In the genomic region with DNA sequence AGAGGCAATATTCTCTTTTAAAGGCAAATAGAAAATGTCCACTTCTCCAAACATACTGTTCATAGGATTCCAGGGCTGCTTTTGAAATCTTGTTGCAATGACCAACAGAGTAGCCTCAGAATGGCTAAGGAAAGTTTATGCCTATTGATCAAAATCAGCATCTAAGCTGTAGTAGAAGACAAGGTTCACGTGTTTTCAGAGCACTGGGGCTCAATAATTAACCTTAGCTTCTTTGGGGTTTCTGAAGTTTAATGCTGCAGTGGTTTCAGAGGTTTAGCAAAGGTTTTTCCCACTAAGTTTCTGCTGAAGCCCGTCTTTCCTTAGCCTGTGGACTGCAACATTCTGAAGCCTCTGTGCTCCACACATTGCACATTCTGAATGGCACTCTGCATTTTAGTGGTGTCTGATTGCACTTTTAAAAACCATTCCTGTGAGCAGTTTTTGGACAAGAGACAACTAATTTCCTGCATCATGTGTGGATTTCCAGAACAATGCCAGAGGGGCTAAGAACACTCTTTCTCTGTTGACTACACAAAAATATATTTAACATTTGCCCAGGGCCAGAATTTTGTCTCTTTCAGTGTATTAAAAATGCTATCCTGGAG, we compare ENCODE assay signal across 1 cellular context.
TF ChIP-seq lines count a peak whose summit lies in the region.

No MANE protein-coding gene starts in this region.

TF ChIP-seq in GM12878, 131 proteins besides CTCF, POLR2A, EP300 and RAD21 (continued from another document):
- no peak for TF ChIP-seq USF2 (IDR thresholded peaks at IDR 0.05; ENCODE audit: borderline replicate concordance, low read depth, low read length)
- no peak for TF ChIP-seq HDAC2 (IDR thresholded peaks at IDR 0.05)
- peak in 1 of 2 experiments; percentile 61; a peak in 2 of 4 replicates for TF ChIP-seq BHLHE40 (IDR thresholded peaks at IDR 0.05; ENCODE audit: borderline replicate concordance in 1 of 2, low read depth in 2 of 2, low read length in 1 of 2)
- no peak for TF ChIP-seq SUPT20H (IDR thresholded peaks at IDR 0.05; ENCODE audit: borderline replicate concordance, control insufficient read depth, low read depth, low read length)
- no peak for TF ChIP-seq NR2C2 (IDR thresholded peaks at IDR 0.05; ENCODE audit: borderline replicate concordance, control insufficient read depth, insufficient read length, low read depth)
- TF ChIP-seq IKZF1 (conservative IDR thresholded peaks at IDR 0.05), result 0 out of 2 replicates have a peak, but pooled peaks have one; percentile 19
- no peak for TF ChIP-seq RBBP5 (conservative IDR thresholded peaks at IDR 0.05)
- no peak for TF ChIP-seq KDM1A (IDR thresholded peaks at IDR 0.05; ENCODE audit: borderline replicate concordance)
- TF ChIP-seq REST (IDR thresholded peaks at IDR 0.05; ENCODE audit: low read depth, low read length), result no peak
- no peak for TF ChIP-seq STAT1 (conservative IDR thresholded peaks at IDR 0.05)
